In genomic region chr22:44534335-44534734, GRCh38 we compare ENCODE assay signal across 20 cellular contexts. TPM values are rescaled to one million over a fixed set of nuclear protein-coding genes. Genes with fewer than 3 reads are reported as not detected.
DNase-seq lines count a peak whose midpoint lies in the region; ATAC-seq and TF ChIP-seq lines count a peak whose summit lies in the region.
"Had no signal": no experiment of that assay in that cellular context is flagged by ENCODE, and none has a peak within 500 bp of the region (broad histone marks: within the 10 kb centered on the region; RNA-seq: fewer than 3 reads in every experiment).

No MANE protein-coding gene starts in this region.

- peaks cover 37 to 44% of the 10 kb centered on the region in 2 donors for H3K27me3 Mint-ChIP-seq in stimulated activated naive B cell treated with anti-CD40 and anti-IgM and Interleukin-4, amounts not matched to agents 10 μg/mL and 1 μg/mL and 100 μg/mL, for 72 hours

- no peaks in the 10 kb centered on the region for H3K79me2 ChIP-seq in PC-3 (ENCODE audit: low read length)

- H3K4me3 Mint-ChIP-seq in stimulated activated naive B cell treated with anti-CD40 and anti-IgM and Interleukin-4, amounts not matched to agents 10 μg/mL and 1 μg/mL and 100 μg/mL, for 72 hours, result no peak overlapping the region
- H3K4me3 Mint-ChIP-seq: B cell; CD8-positive, alpha-beta T cell had no signal

- H3K4me2 ChIP-seq in neuronal stem cell (ENCODE audit: insufficient read depth, low read length, poor library complexity, severe bottlenecking), result no peak overlapping the region
- H3K4me2 ChIP-seq in PC-3 (ENCODE audit: low read length), result no peak overlapping the region
- H3K4me2 ChIP-seq: BLaER1 had no signal

- H2BK12ac ChIP-seq in neuronal stem cell (ENCODE audit: low read length), result no peak overlapping the region

- H2AFZ ChIP-seq in neuronal stem cell (ENCODE audit: low read length), result no peak overlapping the region
- H2AFZ ChIP-seq in PC-3 (ENCODE audit: low read length), result no peak overlapping the region

- no peak overlapping the region for H3K4me3 ChIP-seq in left ventricle myocardium inferior
- no peak overlapping the region for H3K4me3 ChIP-seq in neuronal stem cell (ENCODE audit: low read length in 2 of 2)
- H3K4me3 ChIP-seq in PC-3 (ENCODE audit: low read length), result no peak overlapping the region
- H3K4me3 ChIP-seq: BLaER1 had no signal

- intact Hi-C loops in cardiac septum (cut with DNase I), result no loop called here
- intact Hi-C loops in left ventricle myocardium inferior (cut with micrococcal nuclease), result no loop called here
- intact Hi-C loops in left ventricle myocardium superior (cut with micrococcal nuclease), result no loop called here
- intact Hi-C loops in PC-3 (cut with micrococcal nuclease), result no loop called here

- POLR2A ChIA-PET in PC-3 (lab: Charles Lee; ENCODE audit: unreplicated experiment), result no interaction called here

- H4K91ac ChIP-seq in neuronal stem cell (ENCODE audit: low read depth, low read length, poor library complexity), result no peak overlapping the region

- H3K27me3 ChIP-seq in left ventricle myocardium inferior (ENCODE audit: low read depth), result peaks cover 15% of the 10 kb centered on the region
- H3K27me3 ChIP-seq in neuronal stem cell (ENCODE audit: control insufficient read depth in 3 of 3, insufficient read depth in 3 of 3, low read depth in 1 of 3, low read length in 3 of 3), result peaks cover 0 to 22% (median 0%) of the 10 kb centered on the region in 3 experiments
- no peaks in the 10 kb centered on the region for H3K27me3 ChIP-seq in PC-3 (ENCODE audit: low read length)
- H3K27me3 ChIP-seq: BLaER1 had no signal

- no peak overlapping the region for H3K4ac ChIP-seq in neuronal stem cell (ENCODE audit: low read length)

- no peak overlapping the region for H3K23ac ChIP-seq in neuronal stem cell (ENCODE audit: low read depth, low read length, poor library complexity)

- WGBS in neuronal stem cell (ENCODE audit: extremely low coverage in 2 of 2, insufficient read length in 2 of 2, insufficient replicate concordance in 1 of 2), 2 donors, result no CpG with 5 or more reads among the region's 5 CpGs

- H3K9me3 ChIP-seq in left ventricle myocardium inferior (replicated peaks) (no peaks in the 10 kb centered on the region), neuronal stem cell (replicated peaks in 1 of 2; ENCODE audit: control insufficient read depth in 2 of 2, insufficient read depth in 1 of 2, low read depth in 1 of 2, low read length in 2 of 2) (peaks cover 0 to 10% of the 10 kb centered on the region in 2 donors), PC-3 (ENCODE audit: low read length) (no peaks in the 10 kb centered on the region)
- H3K9me3 ChIP-seq: BLaER1 had no signal

- no TSS peak for BruUV-seq in PC-3 (replicated peaks; lab: Mats Ljungman, UMichigan)

- H3K36me3 Mint-ChIP-seq in stimulated activated naive B cell treated with anti-CD40 and anti-IgM and Interleukin-4, amounts not matched to agents 10 μg/mL and 1 μg/mL and 100 μg/mL, for 72 hours, result no peaks in the 10 kb centered on the region
- H3K36me3 Mint-ChIP-seq: CD4-positive, CD25-positive, alpha-beta regulatory T cell; CD8-positive, alpha-beta T cell had no signal

- peaks cover 0 to 2% of the 10 kb centered on the region in 2 donors for H3K9me3 Mint-ChIP-seq in stimulated activated naive B cell treated with anti-CD40 and anti-IgM and Interleukin-4, amounts not matched to agents 10 μg/mL and 1 μg/mL and 100 μg/mL, for 72 hours
- H3K9me3 Mint-ChIP-seq: CD4-positive, CD25-positive, alpha-beta regulatory T cell; CD8-positive, alpha-beta T cell had no signal

- H3K4me1 ChIP-seq in left ventricle myocardium inferior (peaks cover 4% of the 10 kb centered on the region), neuronal stem cell (ENCODE audit: control insufficient read depth in 2 of 2, insufficient read depth in 1 of 2, low read depth in 1 of 2, low read length in 2 of 2) (no peaks in the 10 kb centered on the region), PC-3 (ENCODE audit: insufficient read depth, low read length) (peaks cover 10% of the 10 kb centered on the region; the same call in 1 of the 2 replicates)
- H3K4me1 ChIP-seq: BLaER1 had no signal

- H2BK120ac ChIP-seq in neuronal stem cell (ENCODE audit: low read depth, low read length), result no peak overlapping the region

- no peak overlapping the region for H3K27ac Mint-ChIP-seq in stimulated activated naive B cell treated with anti-CD40 and anti-IgM and Interleukin-4, amounts not matched to agents 10 μg/mL and 1 μg/mL and 100 μg/mL, for 72 hours
- H3K27ac Mint-ChIP-seq: B cell; CD8-positive, alpha-beta T cell had no signal

- H2AK5ac ChIP-seq in neuronal stem cell (ENCODE audit: low read depth, low read length), result no peak overlapping the region

- no peak overlapping the region for H2BK15ac ChIP-seq in neuronal stem cell (ENCODE audit: low read length)

- H3K79me1 ChIP-seq in neuronal stem cell (ENCODE audit: low read depth, low read length), result no peaks in the 10 kb centered on the region

- H3K18ac ChIP-seq in neuronal stem cell (ENCODE audit: low read length), result no peak overlapping the region

- no peaks in the 10 kb centered on the region for H3F3A ChIP-seq in PC-3 (ENCODE audit: low read length, unreplicated experiment)

- H4K8ac ChIP-seq in neuronal stem cell (ENCODE audit: low read depth, low read length), result no peak overlapping the region

- no peaks in the 10 kb centered on the region for H3K36me3 ChIP-seq in left ventricle myocardium inferior
- no peaks in the 10 kb centered on the region for H3K36me3 ChIP-seq in neuronal stem cell (replicated peaks in 1 of 2; ENCODE audit: control insufficient read depth in 2 of 2, insufficient read depth in 2 of 2, low read length in 2 of 2)
- H3K36me3 ChIP-seq in PC-3 (ENCODE audit: low read depth, low read length), result no peaks in the 10 kb centered on the region
- H3K36me3 ChIP-seq: BLaER1 had no signal

- DNase-seq in activated effector memory CD4-positive, alpha-beta T cell treated with anti-CD3 and anti-CD28 coated beads, Interleukin-2, amount 50 U/mL, for 16 hours, result peak; percentile 8
- no peak for DNase-seq in activated effector memory CD4-positive, alpha-beta T cell treated with Interleukin-2 at 50 U/mL for 16 hours
- DNase-seq in cardiac septum (ENCODE audit: low spot score) (peak; percentile 29), left ventricle myocardium inferior (no peak), left ventricle myocardium superior (no peak), neuronal stem cell (ENCODE audit: low spot score) (no peak), PC-3 (no peak)
- no peak for DNase-seq in stimulated activated naive B cell treated with anti-CD40 and anti-IgM and Interleukin-4, amounts not matched to agents 10 μg/mL and 1 μg/mL and 100 μg/mL, for 72 hours
- DNase-seq: Caco-2; CD4-positive, CD25-positive, alpha-beta regulatory T cell; CD8-positive, alpha-beta T cell; DMS153; DND-41; GOT3; H7; HCEC 1CT had no signal

- H2BK5ac ChIP-seq in neuronal stem cell (ENCODE audit: low read length), result peak overlapping the region; percentile 4

- H3K9ac ChIP-seq in neuronal stem cell (ENCODE audit: low read depth, low read length, poor library complexity) (no peak overlapping the region), PC-3 (ENCODE audit: low read length) (no peak overlapping the region)
- H3K9ac ChIP-seq: BLaER1 had no signal

- ATAC-seq in left ventricle myocardium superior (peak; percentile 76), PC-3 (no peak)
- ATAC-seq in stimulated activated naive B cell treated with anti-CD40 and anti-IgM and Interleukin-4, amounts not matched to agents 10 μg/mL and 1 μg/mL and 100 μg/mL, for 72 hours (replicated peaks), result no peak
- ATAC-seq: CD8-positive, alpha-beta T cell had no signal

- peaks cover 1 to 6% of the 10 kb centered on the region in 2 donors for H3K4me1 Mint-ChIP-seq in stimulated activated naive B cell treated with anti-CD40 and anti-IgM and Interleukin-4, amounts not matched to agents 10 μg/mL and 1 μg/mL and 100 μg/mL, for 72 hours
- H3K4me1 Mint-ChIP-seq: B cell had no signal

- H3K14ac ChIP-seq in neuronal stem cell (ENCODE audit: low read length), result no peak overlapping the region

- CTCF ChIA-PET in PC-3 (lab: Charles Lee), result no interaction called here

- TF ChIP-seq CTCF in left ventricle myocardium inferior (IDR thresholded peaks at IDR 0.05; ENCODE audit: borderline replicate concordance), result no peak
- TF ChIP-seq CTCF in PC-3 (conservative IDR thresholded peaks at IDR 0.05; ENCODE audit: low read depth, low read length), result no peak

- no peaks in the 10 kb centered on the region for H3K9me2 ChIP-seq in PC-3 (replicated peaks; ENCODE audit: low read length)

- no peaks in the 10 kb centered on the region for H4K20me1 ChIP-seq in PC-3 (ENCODE audit: low read length)
- H4K20me1 ChIP-seq: BLaER1 had no signal

- H3K27ac ChIP-seq in left ventricle myocardium inferior (replicated peaks) (no peak overlapping the region), neuronal stem cell (replicated peaks; ENCODE audit: low read length) (no peak overlapping the region), PC-3 (ENCODE audit: low read length) (no peak overlapping the region)
- H3K27ac ChIP-seq: 22Rv1, BLaER1, C4-2B had no signal

RNA-seq across cellular contexts. Expression of gene RTL6, which starts 36.3 kb away (rescaled TPM):
- total RNA-seq in cardiac septum (25.6 TPM), left ventricle myocardium inferior (25.0 TPM), left ventricle myocardium superior (24.7 TPM), PC-3 (2014; rRNA removed) (13.0 and 15.8 TPM in 2 replicates)
- polyA plus RNA-seq in neuronal stem cell (2013, experiment 1 of 2), result 19.8 TPM
- polyA plus RNA-seq in neuronal stem cell (2013, experiment 2 of 2), result 20.4 TPM

Comparison
In these comparisons a context has a peak if more than half of its experiments do, and no peak if none do; other contexts are left out.
1. DNase-seq: peak in activated effector memory CD4-positive, alpha-beta T cell treated with anti-CD3 and anti-CD28 coated beads, Interleukin-2, amount 50 U/mL, for 16 hours (single experiment) and cardiac septum (single experiment); none in activated effector memory CD4-positive, alpha-beta T cell treated with Interleukin-2 at 50 U/mL for 16 hours (single experiment), left ventricle myocardium inferior (single experiment), left ventricle myocardium superior (single experiment), neuronal stem cell (single experiment), PC-3 (single experiment) and stimulated activated naive B cell treated with anti-CD40 and anti-IgM and Interleukin-4, amounts not matched to agents 10 μg/mL and 1 μg/mL and 100 μg/mL, for 72 hours (single experiment).